Comparison of ENCODE assay signal across 18 cellular contexts in the genomic region with DNA sequence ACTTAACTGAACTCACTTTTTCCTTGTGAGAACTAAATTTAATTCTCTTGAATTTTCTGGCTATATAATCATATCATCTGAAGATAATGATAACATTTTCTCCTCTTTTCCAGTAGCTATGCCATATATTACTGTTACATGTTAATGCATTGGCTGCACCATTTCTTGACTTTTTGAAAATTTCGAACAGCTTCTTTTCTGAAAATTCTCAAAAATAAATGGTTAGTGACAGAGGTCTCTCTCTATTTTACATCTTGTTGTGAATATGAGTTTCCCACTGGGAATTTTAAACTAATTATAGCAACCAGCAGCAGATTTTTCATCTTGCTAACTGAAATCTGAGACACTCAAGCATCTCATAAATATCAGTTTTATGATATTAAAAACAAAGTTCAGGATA.
"Had no signal": no experiment of that assay in that cellular context is flagged by ENCODE, and none has a peak within 500 bp of the region (broad histone marks: within the 10 kb centered on the region; RNA-seq: fewer than 3 reads in every experiment).

No MANE protein-coding gene starts in this region.

- H3K4me3 ChIP-seq: body of pancreas, upper lobe of left lung had no signal

- H3K27me3 ChIP-seq: body of pancreas, foreskin keratinocyte, upper lobe of left lung had no signal

- FAIRE-seq: keratinocyte had no signal

- ATAC-seq: body of pancreas; effector memory CD8-positive, alpha-beta T cell; foreskin keratinocyte; natural killer cell treated with Interleukin-12 subunit alpha and Interleukin-12 subunit beta and Interleukin-15 and Interleukin-18, amount 100 ng/mL, for 72 hours had no signal

- H3K9me3 ChIP-seq: body of pancreas, neutrophil, upper lobe of left lung had no signal

- H3K36me3 ChIP-seq: neutrophil, upper lobe of left lung, WERI-Rb-1 had no signal

- H3K27ac ChIP-seq: body of pancreas, foreskin keratinocyte, neutrophil, WERI-Rb-1 had no signal

- DNase-seq: activated CD4-positive, alpha-beta T cell treated with anti-CD3 and anti-CD28 coated beads for 1 hour; activated CD4-positive, alpha-beta T cell treated with anti-CD3 and anti-CD28 coated beads, Interleukin-2, amount 50 U/mL, for 48 hours; activated T-cell treated with anti-CD3 and anti-CD28 coated beads for 4 hours; amniotic stem cell; body of pancreas; dermis blood vessel endothelial cell; effector memory CD8-positive, alpha-beta T cell; foreskin keratinocyte; head of caudate nucleus; posterior cingulate gyrus; retina; stimulated activated CD4-positive, alpha-beta T cell treated with anti-CD3 and anti-CD28 coated beads, Interleukin-2, amount 100 ng/mL, for 24 hours; stimulated activated naive CD4-positive, alpha-beta T cell treated with Interleukin-2 at 50 U/mL for 16 hours; WERI-Rb-1 had no signal
